ENCODE assay signal across 27 cellular contexts in genomic region chr6:43907789-43908472, GRCh38.
"Had no signal": no experiment of that assay in that cellular context is flagged by ENCODE, and none has a peak within 500 bp of the region (broad histone marks: within the 10 kb centered on the region; RNA-seq: fewer than 3 reads in every experiment).

No MANE protein-coding gene starts in this region.

- H3K27ac ChIP-seq: foreskin keratinocyte, stomach, suprapubic skin, tibial nerve had no signal

- H3K9me3 ChIP-seq: stomach, suprapubic skin, tibial nerve had no signal

- H3K27ac Mint-ChIP-seq: activated B cell treated with CpG ODN at 0.5 μM for 24 hours; activated CD4-positive, alpha-beta T cell treated with anti-CD3 and anti-CD28 coated beads for 36 hours; activated T-cell treated with anti-CD3 and anti-CD28 coated beads, Interleukin-2, amount 50 U/mL, for 24 hours; activated T-helper 17 cell treated with anti-CD3 and anti-CD28 coated beads, Interleukin-2, amount 50 U/mL, for 72 hours; dendritic cell treated with granulocyte-macrophage colony-stimulating factor and Interleukin-4, amounts not matched to agents 40 ng/mL and 50 ng/mL, for 4 days; nephron progenitor cell; stimulated activated memory B cell treated with anti-CD40 and anti-IgM and Interleukin-4, amounts not matched to agents 10 μg/mL and 1 μg/mL and 100 μg/mL, for 72 hours; T-helper 1 cell treated with Interleukin-12 subunit alpha and Interleukin-12 subunit beta and Interleukin-4 antibody, amounts not matched to agents 30 μg/mL and 1 μg/mL, for 36 hours had no signal

- H3K36me3 Mint-ChIP-seq: activated naive CD4-positive, alpha-beta T cell treated with anti-CD3 and anti-CD28 coated beads, Interleukin-2, amount 50 U/mL, for 72 hours; brain; stimulated activated memory B cell treated with anti-CD40 and anti-IgM and Interleukin-4, amounts not matched to agents 10 μg/mL and 1 μg/mL and 100 μg/mL, for 72 hours had no signal

- H3K4me3 Mint-ChIP-seq: activated B cell treated with CpG ODN at 0.5 μM for 24 hours; activated CD4-positive, alpha-beta T cell treated with anti-CD3 and anti-CD28 coated beads for 36 hours; activated T-cell treated with anti-CD3 and anti-CD28 coated beads, Interleukin-2, amount 50 U/mL, for 24 hours; activated T-helper 17 cell treated with anti-CD3 and anti-CD28 coated beads, Interleukin-2, amount 50 U/mL, for 72 hours; brain; dendritic cell treated with granulocyte-macrophage colony-stimulating factor and Interleukin-4, amounts not matched to agents 40 ng/mL and 50 ng/mL, for 4 days; nephron progenitor cell; stimulated activated memory B cell treated with anti-CD40 and anti-IgM and Interleukin-4, amounts not matched to agents 10 μg/mL and 1 μg/mL and 100 μg/mL, for 72 hours; T-helper 1 cell treated with Interleukin-12 subunit alpha and Interleukin-12 subunit beta and Interleukin-4 antibody, amounts not matched to agents 30 μg/mL and 1 μg/mL, for 36 hours had no signal

- H3K36me3 ChIP-seq: stomach, suprapubic skin, tibial nerve had no signal

- ATAC-seq: activated CD4-positive, alpha-beta T cell treated with anti-CD3 and anti-CD28 coated beads for 36 hours; activated naive CD4-positive, alpha-beta T cell treated with anti-CD3 and anti-CD28 coated beads, Interleukin-2, amount 50 U/mL, for 72 hours; activated T-helper 17 cell treated with anti-CD3 and anti-CD28 coated beads, Interleukin-2, amount 50 U/mL, for 72 hours; foreskin keratinocyte; sciatic nerve; stimulated activated memory B cell treated with anti-CD40 and anti-IgM and Interleukin-4, amounts not matched to agents 10 μg/mL and 1 μg/mL and 100 μg/mL, for 72 hours had no signal

- H3K27me3 Mint-ChIP-seq: activated B cell treated with CpG ODN at 0.5 μM for 24 hours; activated T-cell treated with anti-CD3 and anti-CD28 coated beads, Interleukin-2, amount 50 U/mL, for 24 hours had no signal

- FAIRE-seq: small intestine, urothelium cell line had no signal

- H3K4me1 Mint-ChIP-seq: activated B cell treated with CpG ODN at 0.5 μM for 24 hours; activated CD4-positive, alpha-beta T cell treated with anti-CD3 and anti-CD28 coated beads for 36 hours; activated T-helper 17 cell treated with anti-CD3 and anti-CD28 coated beads, Interleukin-2, amount 50 U/mL, for 72 hours; stimulated activated memory B cell treated with anti-CD40 and anti-IgM and Interleukin-4, amounts not matched to agents 10 μg/mL and 1 μg/mL and 100 μg/mL, for 72 hours had no signal

- H3K9me3 Mint-ChIP-seq: activated B cell treated with CpG ODN at 0.5 μM for 24 hours; activated naive CD4-positive, alpha-beta T cell treated with anti-CD3 and anti-CD28 coated beads, Interleukin-2, amount 50 U/mL, for 72 hours; activated T-cell treated with anti-CD3 and anti-CD28 coated beads, Interleukin-2, amount 50 U/mL, for 24 hours; activated T-helper 17 cell treated with anti-CD3 and anti-CD28 coated beads, Interleukin-2, amount 50 U/mL, for 72 hours; dendritic cell treated with granulocyte-macrophage colony-stimulating factor and Interleukin-4, amounts not matched to agents 40 ng/mL and 50 ng/mL, for 4 days; nephron progenitor cell; stimulated activated memory B cell treated with anti-CD40 and anti-IgM and Interleukin-4, amounts not matched to agents 10 μg/mL and 1 μg/mL and 100 μg/mL, for 72 hours; T-helper 1 cell treated with Interleukin-12 subunit alpha and Interleukin-12 subunit beta and Interleukin-4 antibody, amounts not matched to agents 30 μg/mL and 1 μg/mL, for 36 hours had no signal

- H3K4me1 ChIP-seq: foreskin keratinocyte had no signal

- DNase-seq: activated B cell treated with CpG ODN at 0.5 μM for 24 hours; activated CD4-positive, alpha-beta T cell treated with anti-CD3 and anti-CD28 coated beads for 36 hours; activated CD4-positive, alpha-beta T cell treated with anti-CD3 and anti-CD28 coated beads, Interleukin-2, amount 50 U/mL, for 4 hours; activated CD8-positive, alpha-beta memory T cell treated with anti-CD3 and anti-CD28 coated beads for 24 hours; activated CD8-positive, alpha-beta memory T cell treated with anti-CD3 and anti-CD28 coated beads, Interleukin-2, amount 50 U/mL, for 4 hours; activated T-cell treated with anti-CD3 and anti-CD28 coated beads, Interleukin-2, amount 50 U/mL, for 24 hours; aorta; caudate nucleus; effector CD8-positive, alpha-beta T cell; foreskin keratinocyte; islet precursor cell; nephron progenitor cell; nucleus accumbens; small intestine; stimulated activated CD4-positive, alpha-beta T cell treated with anti-CD3 and anti-CD28 coated beads, Interleukin-2, amount 100 ng/mL, for 24 hours; stomach; T1000 had no signal

- H3K4me3 ChIP-seq: stomach, suprapubic skin, tibial nerve had no signal
